In the genomic region with DNA sequence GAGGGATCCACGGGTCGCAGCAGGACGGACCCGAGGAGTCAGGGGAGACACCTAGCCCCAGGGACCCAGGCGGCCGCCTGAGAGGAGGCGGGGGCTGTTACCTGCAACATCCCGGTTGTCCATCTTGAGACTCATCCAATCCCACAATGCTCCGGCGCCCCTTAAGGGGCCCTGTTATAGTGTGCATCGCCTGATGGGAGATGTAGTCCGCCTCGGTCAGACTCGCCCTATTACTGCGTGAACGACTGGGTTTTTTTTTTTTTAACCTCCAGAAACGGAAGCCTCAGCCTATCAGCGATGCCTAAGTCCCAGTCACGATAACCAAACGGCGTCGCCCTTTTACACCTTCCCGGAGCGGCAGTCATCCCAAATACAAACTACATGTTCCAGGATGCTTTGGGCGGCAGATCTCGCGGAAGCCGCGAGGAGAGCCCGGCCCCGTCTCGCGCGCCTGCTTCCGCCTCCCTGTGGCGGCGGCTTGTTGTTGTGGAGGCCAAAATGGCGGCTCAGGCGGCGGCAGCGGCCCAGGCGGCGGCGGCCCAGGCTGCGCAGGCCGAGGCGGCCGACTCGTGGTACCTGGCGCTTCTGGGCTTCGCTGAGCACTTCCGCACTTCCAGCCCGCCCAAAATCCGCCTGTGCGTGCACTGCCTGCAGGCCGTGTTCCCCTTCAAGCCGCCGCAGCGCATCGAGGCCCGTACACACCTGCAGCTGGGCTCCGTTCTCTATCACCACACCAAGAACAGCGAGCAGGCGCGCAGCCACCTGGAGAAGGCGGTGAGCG, we compare ENCODE assay signal across 1 cellular context.
TF ChIP-seq lines count a peak whose summit lies in the region.

A gene with protein sequence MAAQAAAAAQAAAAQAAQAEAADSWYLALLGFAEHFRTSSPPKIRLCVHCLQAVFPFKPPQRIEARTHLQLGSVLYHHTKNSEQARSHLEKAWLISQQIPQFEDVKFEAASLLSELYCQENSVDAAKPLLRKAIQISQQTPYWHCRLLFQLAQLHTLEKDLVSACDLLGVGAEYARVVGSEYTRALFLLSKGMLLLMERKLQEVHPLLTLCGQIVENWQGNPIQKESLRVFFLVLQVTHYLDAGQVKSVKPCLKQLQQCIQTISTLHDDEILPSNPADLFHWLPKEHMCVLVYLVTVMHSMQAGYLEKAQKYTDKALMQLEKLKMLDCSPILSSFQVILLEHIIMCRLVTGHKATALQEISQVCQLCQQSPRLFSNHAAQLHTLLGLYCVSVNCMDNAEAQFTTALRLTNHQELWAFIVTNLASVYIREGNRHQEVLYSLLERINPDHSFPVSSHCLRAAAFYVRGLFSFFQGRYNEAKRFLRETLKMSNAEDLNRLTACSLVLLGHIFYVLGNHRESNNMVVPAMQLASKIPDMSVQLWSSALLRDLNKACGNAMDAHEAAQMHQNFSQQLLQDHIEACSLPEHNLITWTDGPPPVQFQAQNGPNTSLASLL (plus strand): TSS at position 468 of the 781 bp plus-strand sequence. CDS start 31 bp downstream, at position 499.
A gene with protein sequence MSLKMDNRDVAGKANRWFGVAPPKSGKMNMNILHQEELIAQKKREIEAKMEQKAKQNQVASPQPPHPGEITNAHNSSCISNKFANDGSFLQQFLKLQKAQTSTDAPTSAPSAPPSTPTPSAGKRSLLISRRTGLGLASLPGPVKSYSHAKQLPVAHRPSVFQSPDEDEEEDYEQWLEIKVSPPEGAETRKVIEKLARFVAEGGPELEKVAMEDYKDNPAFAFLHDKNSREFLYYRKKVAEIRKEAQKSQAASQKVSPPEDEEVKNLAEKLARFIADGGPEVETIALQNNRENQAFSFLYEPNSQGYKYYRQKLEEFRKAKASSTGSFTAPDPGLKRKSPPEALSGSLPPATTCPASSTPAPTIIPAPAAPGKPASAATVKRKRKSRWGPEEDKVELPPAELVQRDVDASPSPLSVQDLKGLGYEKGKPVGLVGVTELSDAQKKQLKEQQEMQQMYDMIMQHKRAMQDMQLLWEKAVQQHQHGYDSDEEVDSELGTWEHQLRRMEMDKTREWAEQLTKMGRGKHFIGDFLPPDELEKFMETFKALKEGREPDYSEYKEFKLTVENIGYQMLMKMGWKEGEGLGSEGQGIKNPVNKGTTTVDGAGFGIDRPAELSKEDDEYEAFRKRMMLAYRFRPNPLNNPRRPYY (minus strand): TSS at position 148 of the 781 bp plus-strand sequence. CDS start 13 bp downstream, at position 135.

TF ChIP-seq in GM23338, 12 proteins besides CTCF, POLR2A, EP300 and RAD21 (continued from another document):
- TF ChIP-seq, protein P1, sequence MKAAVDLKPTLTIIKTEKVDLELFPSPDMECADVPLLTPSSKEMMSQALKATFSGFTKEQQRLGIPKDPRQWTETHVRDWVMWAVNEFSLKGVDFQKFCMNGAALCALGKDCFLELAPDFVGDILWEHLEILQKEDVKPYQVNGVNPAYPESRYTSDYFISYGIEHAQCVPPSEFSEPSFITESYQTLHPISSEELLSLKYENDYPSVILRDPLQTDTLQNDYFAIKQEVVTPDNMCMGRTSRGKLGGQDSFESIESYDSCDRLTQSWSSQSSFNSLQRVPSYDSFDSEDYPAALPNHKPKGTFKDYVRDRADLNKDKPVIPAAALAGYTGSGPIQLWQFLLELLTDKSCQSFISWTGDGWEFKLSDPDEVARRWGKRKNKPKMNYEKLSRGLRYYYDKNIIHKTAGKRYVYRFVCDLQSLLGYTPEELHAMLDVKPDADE (IDR thresholded peaks at IDR 0.05) = peak; percentile 94
TF ChIP-seq in GM23338: peak in this region for 3.
